In genomic region chr3:103794656-103795055, GRCh38 we compare ENCODE assay signal across 12 cellular contexts.
DNase-seq lines count a peak whose midpoint lies in the region; ATAC-seq and TF ChIP-seq lines count a peak whose summit lies in the region.
"Had no signal": no experiment of that assay in that cellular context is flagged by ENCODE, and none has a peak within 500 bp of the region (broad histone marks: within the 10 kb centered on the region; RNA-seq: fewer than 3 reads in every experiment).

No MANE protein-coding gene starts in this region.

- no peak for TF ChIP-seq POLR2A in gastrocnemius medialis (IDR thresholded peaks at IDR 0.05)

- no peaks in the 10 kb centered on the region for H3K36me3 Mint-ChIP-seq in nephron (ENCODE audit: low read depth)
- H3K36me3 Mint-ChIP-seq in activated naive CD8-positive, alpha-beta T cell treated with anti-CD3 and anti-CD28 coated beads for 36 hours: no peaks in the 10 kb centered on the region

- H3K4me3 Mint-ChIP-seq in nephron: no peak overlapping the region
- H3K4me3 Mint-ChIP-seq in activated naive CD8-positive, alpha-beta T cell treated with anti-CD3 and anti-CD28 coated beads for 36 hours: no peak overlapping the region
- no peak overlapping the region for H3K4me3 Mint-ChIP-seq in stimulated activated naive CD8-positive, alpha-beta T cell treated with anti-CD3 and anti-CD28 coated beads, Interleukin-15, amount 100 ng/mL, for 72 hours

- H3K27me3 ChIP-seq in SU-DHL-6 (ENCODE audit: low read length): no peaks in the 10 kb centered on the region
- no peaks in the 10 kb centered on the region for H3K27me3 ChIP-seq in gastrocnemius medialis

- no peak overlapping the region for H3K4me2 ChIP-seq in SU-DHL-6 (ENCODE audit: low read depth, low read length, poor library complexity, severe bottlenecking)
- H3K4me2 ChIP-seq: KMS-11 had no signal

- no peaks in the 10 kb centered on the region for H3K36me3 ChIP-seq in SU-DHL-6 (ENCODE audit: low read length)
- no peaks in the 10 kb centered on the region for H3K36me3 ChIP-seq in gastrocnemius medialis

- H3K79me2 ChIP-seq in SU-DHL-6 (ENCODE audit: insufficient read depth, low read length): no peaks in the 10 kb centered on the region

- H3K9me3 ChIP-seq in SU-DHL-6 (ENCODE audit: insufficient read depth, low read length) (no peaks in the 10 kb centered on the region), gastrocnemius medialis (no peaks in the 10 kb centered on the region)

- H3K9me3 Mint-ChIP-seq in nephron: no peaks in the 10 kb centered on the region
- H3K9me3 Mint-ChIP-seq in activated naive CD8-positive, alpha-beta T cell treated with anti-CD3 and anti-CD28 coated beads for 36 hours: peaks cover 2% of the 10 kb centered on the region
- H3K9me3 Mint-ChIP-seq in stimulated activated naive CD8-positive, alpha-beta T cell treated with anti-CD3 and anti-CD28 coated beads, Interleukin-15, amount 100 ng/mL, for 72 hours: peaks cover 0 to 8% of the 10 kb centered on the region in 2 donors

- no peaks in the 10 kb centered on the region for H3K4me1 ChIP-seq in gastrocnemius medialis

- peak overlapping the region; percentile 21 to 79 (median 48) for H3K27ac Mint-ChIP-seq in nephron
- no peak overlapping the region for H3K27ac Mint-ChIP-seq in activated naive CD8-positive, alpha-beta T cell treated with anti-CD3 and anti-CD28 coated beads for 36 hours
- no peak overlapping the region for H3K27ac Mint-ChIP-seq in stimulated activated naive CD8-positive, alpha-beta T cell treated with anti-CD3 and anti-CD28 coated beads, Interleukin-15, amount 100 ng/mL, for 72 hours

- in situ Hi-C loops in gastrocnemius medialis (cut with MboI; ENCODE audit: low sequenced_read_pairs in 4 of 4): no loop called here

- ATAC-seq in gastrocnemius medialis: no peak
- ATAC-seq in stimulated activated naive CD8-positive, alpha-beta T cell treated with anti-CD3 and anti-CD28 coated beads, Interleukin-15, amount 100 ng/mL, for 72 hours: no peak

- no peak overlapping the region for H3K4me3 ChIP-seq in SU-DHL-6 (ENCODE audit: insufficient read depth, low read length, poor library complexity, severe bottlenecking)
- no peak overlapping the region for H3K4me3 ChIP-seq in gastrocnemius medialis

- TF ChIP-seq CTCF in GM12872 (IDR thresholded peaks at IDR 0.05; ENCODE audit: insufficient read depth, low read depth, low read length) (peak; percentile 34; the same call in 2 of the 3 replicates), SU-DHL-6 (IDR thresholded peaks at IDR 0.05; ENCODE audit: insufficient read depth, low read length, poor library complexity, severe bottlenecking) (peak; percentile 16), nephron (IDR thresholded peaks at IDR 0.05; ENCODE audit: unreplicated experiment in 3 of 3) (peak in 1 of 3 experiments; percentile 38), gastrocnemius medialis (IDR thresholded peaks at IDR 0.05 in 4 of 5, conservative IDR thresholded peaks at IDR 0.05 in 1 of 5) (no peak)

- H3K27me3 Mint-ChIP-seq in nephron (ENCODE audit: low read depth): no peaks in the 10 kb centered on the region
- H3K27me3 Mint-ChIP-seq in activated naive CD8-positive, alpha-beta T cell treated with anti-CD3 and anti-CD28 coated beads for 36 hours: no peaks in the 10 kb centered on the region
- no peaks in the 10 kb centered on the region for H3K27me3 Mint-ChIP-seq in stimulated activated naive CD8-positive, alpha-beta T cell treated with anti-CD3 and anti-CD28 coated beads, Interleukin-15, amount 100 ng/mL, for 72 hours

- H3K9ac ChIP-seq in SU-DHL-6 (ENCODE audit: low read length): no peak overlapping the region
- H3K9ac ChIP-seq: KMS-11 had no signal

- no peaks in the 10 kb centered on the region for H3F3A ChIP-seq in SU-DHL-6 (ENCODE audit: insufficient read depth)

- peaks cover 7% of the 10 kb centered on the region for H3K4me1 Mint-ChIP-seq in nephron
- no peaks in the 10 kb centered on the region for H3K4me1 Mint-ChIP-seq in activated naive CD8-positive, alpha-beta T cell treated with anti-CD3 and anti-CD28 coated beads for 36 hours
- H3K4me1 Mint-ChIP-seq in stimulated activated naive CD8-positive, alpha-beta T cell treated with anti-CD3 and anti-CD28 coated beads, Interleukin-15, amount 100 ng/mL, for 72 hours: no peaks in the 10 kb centered on the region

- DNase-seq in HT-29 (ENCODE audit: low spot score): peak; percentile 22
- DNase-seq in activated naive CD8-positive, alpha-beta T cell treated with anti-CD3 and anti-CD28 coated beads for 36 hours: no peak
- DNase-seq in gastrocnemius medialis: no peak
- DNase-seq in NCI-H1092 treated with DMSO at 0.1 percent for 48 hours (lab: John Stamatoyannopoulos, UW): no peak
- no peak for DNase-seq in stimulated activated naive CD8-positive, alpha-beta T cell treated with anti-CD3 and anti-CD28 coated beads, Interleukin-15, amount 100 ng/mL, for 72 hours
- DNase-seq: activated CD4-positive, CD25-positive, alpha-beta regulatory T cell treated with anti-CD3 and anti-CD28 coated beads, Interleukin-2, amount 50 U/mL, for 72 hours; activated gamma-delta T cell treated with Interleukin-2 at 50 U/mL for 16 hours; NK-92 treated with Interleukin-12 subunit alpha and Interleukin-12 subunit beta, amount 100 ng/mL, for 24 hours had no signal

- H2AFZ ChIP-seq in SU-DHL-6 (ENCODE audit: low read depth, low read length, severe bottlenecking): no peak overlapping the region

- no peaks in the 10 kb centered on the region for H3K9me2 ChIP-seq in SU-DHL-6 (replicated peaks; ENCODE audit: insufficient read depth, low read length)

- H4K20me1 ChIP-seq in SU-DHL-6 (ENCODE audit: low read depth, low read length): no peaks in the 10 kb centered on the region

- no peak overlapping the region for H3K27ac ChIP-seq in SU-DHL-6 (ENCODE audit: low read depth, low read length)
- no peak overlapping the region for H3K27ac ChIP-seq in gastrocnemius medialis
- H3K27ac ChIP-seq: KMS-11 had no signal

- intact Hi-C loops in gastrocnemius medialis (cut with DNase I; ENCODE audit: low total_unique reads): no loop called here

Comparison
In these comparisons a context has a peak if more than half of its experiments do, and no peak if none do; other contexts are left out.
1. CTCF ChIP-seq: peak in GM12872 (single experiment) and SU-DHL-6 (single experiment); none in gastrocnemius medialis (0 of 5).
2. H3K27ac Mint-ChIP-seq: peak in nephron (3 of 3); none in activated naive CD8-positive, alpha-beta T cell treated with anti-CD3 and anti-CD28 coated beads for 36 hours (single experiment) and stimulated activated naive CD8-positive, alpha-beta T cell treated with anti-CD3 and anti-CD28 coated beads, Interleukin-15, amount 100 ng/mL, for 72 hours (0 of 2).